12 cellular contexts compared by ENCODE assay signal in genomic region chr1:204443871-204444581, GRCh38. TPM values are rescaled to one million over a fixed set of nuclear protein-coding genes. Genes with fewer than 3 reads are reported as not detected.
DNase-seq lines count a peak whose midpoint lies in the region; ATAC-seq and TF ChIP-seq lines count a peak whose summit lies in the region.
"Had no signal": no experiment of that assay in that cellular context is flagged by ENCODE, and none has a peak within 500 bp of the region (broad histone marks: within the 10 kb centered on the region; RNA-seq: fewer than 3 reads in every experiment).

No MANE protein-coding gene starts in this region.

- H3K27me3 Mint-ChIP-seq in activated CD4-positive, alpha-beta T cell treated with anti-CD3 and anti-CD28 coated beads, Interleukin-2, amount 10 ng/mL, durations not matched to agents 24 days and 14 days, result no peaks in the 10 kb centered on the region
- no peaks in the 10 kb centered on the region for H3K27me3 Mint-ChIP-seq in activated T-cell treated with anti-CD3 and anti-CD28 coated beads, Interleukin-2, amount 50 U/mL, for 72 hours (ENCODE audit: low read depth)

- intact Hi-C loops in activated CD4-positive, alpha-beta T cell treated with anti-CD3 and anti-CD28 coated beads, Interleukin-2, amount 10 ng/mL, durations not matched to agents 24 days and 14 days (cut with micrococcal nuclease), result no loop called here
- intact Hi-C loops in right lobe of liver (cut with DNase I), result loop anchor here in 1 of 2 donors (5.0 kb wide), 1 partner anchor 58 kb away; no protein-coding TSS in a partner anchor

- H3K4me3 Mint-ChIP-seq in activated CD4-positive, alpha-beta T cell treated with anti-CD3 and anti-CD28 coated beads, Interleukin-2, amount 10 ng/mL, durations not matched to agents 24 days and 14 days, result peak overlapping the region; percentile 0
- peak overlapping the region; percentile 63 to 67 for H3K4me3 Mint-ChIP-seq in activated T-cell treated with anti-CD3 and anti-CD28 coated beads, Interleukin-2, amount 50 U/mL, for 72 hours

- no peaks in the 10 kb centered on the region for H3K9me3 Mint-ChIP-seq in activated CD4-positive, alpha-beta T cell treated with anti-CD3 and anti-CD28 coated beads, Interleukin-2, amount 10 ng/mL, durations not matched to agents 24 days and 14 days
- no peaks in the 10 kb centered on the region for H3K9me3 Mint-ChIP-seq in activated T-cell treated with anti-CD3 and anti-CD28 coated beads, Interleukin-2, amount 50 U/mL, for 72 hours

- peaks cover 25% of the 10 kb centered on the region for H3K4me1 Mint-ChIP-seq in activated CD4-positive, alpha-beta T cell treated with anti-CD3 and anti-CD28 coated beads, Interleukin-2, amount 10 ng/mL, durations not matched to agents 24 days and 14 days
- H3K4me1 Mint-ChIP-seq in activated T-cell treated with anti-CD3 and anti-CD28 coated beads, Interleukin-2, amount 50 U/mL, for 72 hours (ENCODE audit: low read depth), result peaks cover 50% of the 10 kb centered on the region

- H3K27ac ChIP-seq in substantia nigra (ENCODE audit: low read depth, low read length, poor library complexity, severe bottlenecking) (peak overlapping the region; percentile 7), right lobe of liver (peak overlapping the region in 1 of 3 donors; percentile 53)
- H3K27ac ChIP-seq: A549 had no signal

- H3K4me3 ChIP-seq in right lobe of liver (no peak overlapping the region), MG63 (no peak overlapping the region)
- H3K4me3 ChIP-seq: A549 had no signal

- H3K9me3 ChIP-seq in right lobe of liver, result no peaks in the 10 kb centered on the region
- no peaks in the 10 kb centered on the region; the same call in 1 of the 2 replicates for H3K9me3 ChIP-seq in MG63
- H3K9me3 ChIP-seq: A549 had no signal

- WGBS in right lobe of liver (ENCODE audit: insufficient coverage, low coverage, low lambda C conversion rate, missing lambda C conversion rate), result 81% methylated on average over 5 of the region's 11 CpGs

- DNase-seq in activated CD4-positive, alpha-beta T cell treated with anti-CD3 and anti-CD28 coated beads, Interleukin-2, amount 10 ng/mL, durations not matched to agents 24 days and 14 days, result no peak
- DNase-seq in activated CD4-positive, alpha-beta T cell treated with anti-CD3 and anti-CD28 coated beads for 4 hours, result no peak
- peak; percentile 48 to 50 for DNase-seq in activated T-cell treated with anti-CD3 and anti-CD28 coated beads, Interleukin-2, amount 50 U/mL, for 72 hours
- DNase-seq in glomerular visceral epithelial cell (ENCODE audit: extremely low spot score) (peak; percentile 55), substantia nigra (lab: John Stamatoyannopoulos, UW) (no peak), NCI-H1436 treated with DMSO at 0.1 percent for 48 hours (lab: John Stamatoyannopoulos, UW) (no peak), right lobe of liver (no peak), MG63 (no peak)
- DNase-seq: dermis blood vessel endothelial cell, DMS79, NCI-H82 had no signal

- peaks cover 51% of the 10 kb centered on the region for H3K36me3 Mint-ChIP-seq in activated CD4-positive, alpha-beta T cell treated with anti-CD3 and anti-CD28 coated beads, Interleukin-2, amount 10 ng/mL, durations not matched to agents 24 days and 14 days (ENCODE audit: low read depth)
- H3K36me3 Mint-ChIP-seq in activated T-cell treated with anti-CD3 and anti-CD28 coated beads, Interleukin-2, amount 50 U/mL, for 72 hours (ENCODE audit: insufficient read depth in 2 of 2), result peaks cover 10 to 21% of the 10 kb centered on the region in 2 donors

- no peak for TF ChIP-seq CTCF in right lobe of liver (IDR thresholded peaks at IDR 0.05)

- H3K27ac Mint-ChIP-seq in activated CD4-positive, alpha-beta T cell treated with anti-CD3 and anti-CD28 coated beads, Interleukin-2, amount 10 ng/mL, durations not matched to agents 24 days and 14 days, result peak overlapping the region; percentile 73
- peak overlapping the region; percentile 87 for H3K27ac Mint-ChIP-seq in activated T-cell treated with anti-CD3 and anti-CD28 coated beads, Interleukin-2, amount 50 U/mL, for 72 hours

- ATAC-seq in activated T-cell treated with anti-CD3 and anti-CD28 coated beads, Interleukin-2, amount 50 U/mL, for 72 hours (replicated peaks in 1 of 2), result peak; percentile 86 to 89
- no peak for ATAC-seq in right lobe of liver
- ATAC-seq: A549 had no signal

- H3K36me3 ChIP-seq in right lobe of liver, result peaks cover 0 to 2% (median 0%) of the 10 kb centered on the region in 4 donors
- H3K36me3 ChIP-seq in MG63, result no peaks in the 10 kb centered on the region

- TF ChIP-seq POLR2A in right lobe of liver (IDR thresholded peaks at IDR 0.05), result no peak

- H3K27me3 ChIP-seq in right lobe of liver, result no peaks in the 10 kb centered on the region
- no peaks in the 10 kb centered on the region for H3K27me3 ChIP-seq in MG63

- peaks cover 0 to 32% (median 4%) of the 10 kb centered on the region in 4 donors for H3K4me1 ChIP-seq in right lobe of liver

RNA-seq across cellular contexts. Expression of gene PPP1R15B, which starts 32.4 kb away (rescaled TPM):
- 70.9 and 74.0 TPM in 2 replicates for total RNA-seq in activated CD4-positive, alpha-beta T cell treated with anti-CD3 and anti-CD28 coated beads, Interleukin-2, amount 10 ng/mL, durations not matched to agents 24 days and 14 days
- total RNA-seq in activated T-cell treated with anti-CD3 and anti-CD28 coated beads, Interleukin-2, amount 50 U/mL, for 72 hours, result 10 to 100 TPM; 82.9 to 94.2 TPM
- total RNA-seq in right lobe of liver, result 10 to 100 TPM; 28.6 to 43.6 (median 34.3) TPM
- 35.0 and 36.8 TPM in 2 replicates for total RNA-seq in MG63 (2014; rRNA removed; shearing (Covaris generic); ENCODE audit: low replicate concordance)

RNA-seq across cellular contexts. Expression of gene PIK3C2B, which starts 50.6 kb away (rescaled TPM):
- 22.7 and 23.6 TPM in 2 replicates for total RNA-seq in activated CD4-positive, alpha-beta T cell treated with anti-CD3 and anti-CD28 coated beads, Interleukin-2, amount 10 ng/mL, durations not matched to agents 24 days and 14 days
- 10 to 100 TPM; 43.1 to 54.5 TPM for total RNA-seq in activated T-cell treated with anti-CD3 and anti-CD28 coated beads, Interleukin-2, amount 50 U/mL, for 72 hours
- 10 to 100 TPM in 3 of 6 experiments, 1 to 10 TPM in 3; 7.6 to 18.5 (median 10.1) TPM for total RNA-seq in right lobe of liver
- 2.8 and 3.4 TPM in 2 replicates for total RNA-seq in MG63 (2014; rRNA removed; shearing (Covaris generic); ENCODE audit: low replicate concordance)

Comparison
In these comparisons a context has a peak if more than half of its experiments do, and no peak if none do; other contexts are left out.
1. DNase-seq: peak in activated T-cell treated with anti-CD3 and anti-CD28 coated beads, Interleukin-2, amount 50 U/mL, for 72 hours (2 of 2) and glomerular visceral epithelial cell (single experiment); none in activated CD4-positive, alpha-beta T cell treated with anti-CD3 and anti-CD28 coated beads, Interleukin-2, amount 10 ng/mL, durations not matched to agents 24 days and 14 days (single experiment), activated CD4-positive, alpha-beta T cell treated with anti-CD3 and anti-CD28 coated beads for 4 hours (0 of 2), substantia nigra (0 of 49), NCI-H1436 treated with DMSO at 0.1 percent for 48 hours (single experiment), right lobe of liver (0 of 3) and MG63 (single experiment).
2. ATAC-seq: peak in activated T-cell treated with anti-CD3 and anti-CD28 coated beads, Interleukin-2, amount 50 U/mL, for 72 hours (2 of 2); none in right lobe of liver (0 of 4).